8 cellular contexts compared by ENCODE assay signal in genomic region chr9:131008909-131009618, GRCh38. TPM values are rescaled to one million over a fixed set of nuclear protein-coding genes. Genes with fewer than 3 reads are reported as not detected.
DNase-seq lines count a peak whose midpoint lies in the region; ATAC-seq and TF ChIP-seq lines count a peak whose summit lies in the region.

Gene LAMC3 (plus strand): TSS chr9:131009174. CDS start chr9:131009215, 41 bp downstream.

- CTCF ChIA-PET in IMR-90 (lab: Yijun Ruan, JAX): interaction anchor here (0.6 kb wide), 1 partner anchor 37 kb away, joined by 3 read pairs; no protein-coding TSS in a partner anchor

- H2AFZ ChIP-seq in IMR-90 (replicated peaks; ENCODE audit: low read length, poor library complexity): peak within 1 kb of the TSS; percentile 64

- H3K23ac ChIP-seq in IMR-90 (ENCODE audit: low read depth, low read length): no peak within 1 kb of the TSS; the same call in 1 of the 2 replicates

- H3K9me3 ChIP-seq in IMR-90 (ENCODE audit: control insufficient read depth, insufficient read depth, low read length): no peaks in the 10 kb centered on the region; the same call in 1 of the 2 replicates
- no peaks in the 10 kb centered on the region for H3K9me3 ChIP-seq in effector memory CD4-positive, alpha-beta T cell (ENCODE audit: control insufficient read depth, low read length)

- peak within 1 kb of the TSS; percentile 53; the same call in 1 of the 2 replicates for H3K4me2 ChIP-seq in IMR-90 (ENCODE audit: low read depth, low read length)

- no peak within 1 kb of the TSS for H2BK20ac ChIP-seq in IMR-90 (ENCODE audit: low read depth, low read length)

- H3K9me3 Mint-ChIP-seq in mesothelial cell of epicardium: peaks cover 8% of the 10 kb centered on the region

- H3K36me3 ChIP-seq in IMR-90 (ENCODE audit: control insufficient read depth, insufficient read depth, low read length): no peaks in the 10 kb centered on the region
- H3K36me3 ChIP-seq in effector memory CD4-positive, alpha-beta T cell (ENCODE audit: control insufficient read depth, insufficient read depth, low read length): no peaks in the 10 kb centered on the region

- dilution Hi-C loops in IMR-90 (cut with HindIII; ENCODE audit: low sequenced_read_pairs, unreplicated experiment): no loop called here

- H4K91ac ChIP-seq in IMR-90 (ENCODE audit: insufficient read depth, low read depth, low read length): no peak within 1 kb of the TSS

- no peak for TF ChIP-seq POLR2A in IMR-90 (IDR thresholded peaks at IDR 0.05; ENCODE audit: low read depth, low read length)

- 5% methylated on average over 25 of the region's 88 CpGs; no CpG with 5 or more reads in 1 of the 2 experiments for WGBS in IMR-90 (ENCODE audit: extremely low coverage in 2 of 2, insufficient read length in 1 of 2), 2 experiments

- H3K79me1 ChIP-seq in IMR-90 (ENCODE audit: low read depth in 1 of 2, low read length in 2 of 2): no peaks in the 10 kb centered on the region

- H3K4me1 ChIP-seq in IMR-90 (ENCODE audit: control insufficient read depth, insufficient read depth, low read length): no peaks in the 10 kb centered on the region; the same call in 1 of the 2 replicates
- H3K4me1 ChIP-seq in effector memory CD4-positive, alpha-beta T cell (ENCODE audit: control insufficient read depth, insufficient read depth, low read length, poor library complexity, severe bottlenecking): peaks cover 5% of the 10 kb centered on the region

- POLR2A ChIA-PET in IMR-90 (lab: Charles Lee; ENCODE audit: unreplicated experiment): no interaction called here

- no peaks in the 10 kb centered on the region for H3K9me1 ChIP-seq in IMR-90 (ENCODE audit: insufficient read depth, low read length)

- no peak within 1 kb of the TSS for H3K9ac ChIP-seq in IMR-90 (ENCODE audit: low read depth, low read length)

- no peaks in the 10 kb centered on the region for H4K20me1 ChIP-seq in IMR-90 (ENCODE audit: insufficient read depth, low read length)

- no peak within 1 kb of the TSS for H4K8ac ChIP-seq in IMR-90 (ENCODE audit: low read depth in 2 of 2, low read length in 2 of 2)

- H3K18ac ChIP-seq in IMR-90 (ENCODE audit: low read depth, low read length): no peak within 1 kb of the TSS

- BruUV-seq in IMR-90 (replicated peaks; lab: Mats Ljungman, UMichigan): no TSS peak

- no peak within 1 kb of the TSS for H2AK5ac ChIP-seq in IMR-90 (ENCODE audit: low read depth, low read length)

- no peak within 1 kb of the TSS for H2BK120ac ChIP-seq in IMR-90 (ENCODE audit: low read depth, low read length)

- intact Hi-C loops in IMR-90 (cut with micrococcal nuclease): no loop called here

- DNase-seq in AG10803 (ENCODE audit: low read depth) (no peak), IMR-90 (no peak), cardiac fibroblast (ENCODE audit: low read depth in 2 of 2) (peak in 1 of 2 donors; percentile 12), mesothelial cell of epicardium (ENCODE audit: low spot score in 2 of 2, unreplicated experiment in 2 of 2) (peak in 1 of 2 experiments; percentile 55), SW480 (ENCODE audit: low spot score) (no peak), SKM-1 (lab: John Stamatoyannopoulos, UW; ENCODE audit: unreplicated experiment) (no peak)
- DNase-seq in stimulated activated naive CD4-positive, alpha-beta T cell treated with Interleukin-2 at 50 U/mL for 16 hours (lab: John Stamatoyannopoulos, UW): no peak
- DNase-seq in effector memory CD4-positive, alpha-beta T cell: no peak

- peak within 1 kb of the TSS; percentile 52 for H3K4me3 Mint-ChIP-seq in mesothelial cell of epicardium

- peaks cover 7% of the 10 kb centered on the region for H3K4me1 Mint-ChIP-seq in mesothelial cell of epicardium

- H3K27me3 ChIP-seq in IMR-90 (ENCODE audit: control insufficient read depth, insufficient read depth, low read length): peaks cover 55% of the 10 kb centered on the region
- peaks cover 7% of the 10 kb centered on the region for H3K27me3 ChIP-seq in effector memory CD4-positive, alpha-beta T cell (replicated peaks; ENCODE audit: control insufficient read depth, insufficient read depth, low read length, poor library complexity, severe bottlenecking)

- H3K27ac ChIP-seq in IMR-90 (ENCODE audit: insufficient read depth, low read length): no peak within 1 kb of the TSS
- H3K27ac ChIP-seq in effector memory CD4-positive, alpha-beta T cell (ENCODE audit: insufficient read depth, low read length, poor library complexity, severe bottlenecking): no peak within 1 kb of the TSS

- no peaks in the 10 kb centered on the region for H3K36me3 Mint-ChIP-seq in mesothelial cell of epicardium

- peak; percentile 27 for TF ChIP-seq CTCF in AG10803 (conservative IDR thresholded peaks at IDR 0.05; ENCODE audit: low read length)
- TF ChIP-seq CTCF in IMR-90 (conservative IDR thresholded peaks at IDR 0.05; ENCODE audit: low read depth, low read length): peak; percentile 24; the same call in 1 of the 2 replicates
- TF ChIP-seq CTCF in cardiac fibroblast (IDR thresholded peaks at IDR 0.05; ENCODE audit: low read depth, low read length): peak; percentile 34
- TF ChIP-seq CTCF in mesothelial cell of epicardium (IDR thresholded peaks at IDR 0.05; ENCODE audit: unreplicated experiment): no peak

- H3K4me3 ChIP-seq in AG10803 (ENCODE audit: low read length): 0 out of 2 replicates have a peak within 1 kb of the TSS, but pooled peaks have one; percentile 22
- peak within 1 kb of the TSS; percentile 16; the same call in 1 of the 2 replicates for H3K4me3 ChIP-seq in IMR-90 (ENCODE audit: insufficient read depth, low read depth, low read length)
- no peak within 1 kb of the TSS for H3K4me3 ChIP-seq in cardiac fibroblast (replicated peaks in 1 of 2; ENCODE audit: low read depth in 2 of 2, low read length in 2 of 2)
- H3K4me3 ChIP-seq in effector memory CD4-positive, alpha-beta T cell (ENCODE audit: insufficient read depth, low read depth, low read length, poor library complexity, severe bottlenecking): no peak within 1 kb of the TSS

- in situ Hi-C loops in IMR-90 (cut with MboI; ENCODE audit: low sequenced_read_pairs): no loop called here

- H3K56ac ChIP-seq in IMR-90 (ENCODE audit: extremely low read depth, insufficient read depth, low read length): no peak within 1 kb of the TSS

- no peak within 1 kb of the TSS for H2BK15ac ChIP-seq in IMR-90 (ENCODE audit: low read depth, low read length)

- H3K14ac ChIP-seq in IMR-90 (replicated peaks; ENCODE audit: low read depth, low read length): no peak within 1 kb of the TSS

- H2BK5ac ChIP-seq in IMR-90 (ENCODE audit: low read depth, low read length, poor library complexity, severe bottlenecking): no peak within 1 kb of the TSS

- peak; percentile 72 for ATAC-seq in IMR-90 (ENCODE audit: low read depth)

- H2AK9ac ChIP-seq in IMR-90 (replicated peaks; ENCODE audit: low read depth, low read length, poor library complexity): no peak within 1 kb of the TSS

- peaks cover 52% of the 10 kb centered on the region for H3K27me3 Mint-ChIP-seq in mesothelial cell of epicardium (ENCODE audit: low read depth)

- no peak within 1 kb of the TSS for H3K27ac Mint-ChIP-seq in mesothelial cell of epicardium

- no peak within 1 kb of the TSS for H4K5ac ChIP-seq in IMR-90 (ENCODE audit: low read depth, low read length)

- peak; percentile 17; the same call in 1 of the 2 replicates for TF ChIP-seq RAD21 in IMR-90 (IDR thresholded peaks at IDR 0.05; ENCODE audit: low read length)

- H3K4ac ChIP-seq in IMR-90 (ENCODE audit: low read depth, low read length): no peak within 1 kb of the TSS

TF ChIP-seq in IMR-90, 13 proteins besides CTCF, POLR2A, EP300 and RAD21:
- TF ChIP-seq, protein P1, sequence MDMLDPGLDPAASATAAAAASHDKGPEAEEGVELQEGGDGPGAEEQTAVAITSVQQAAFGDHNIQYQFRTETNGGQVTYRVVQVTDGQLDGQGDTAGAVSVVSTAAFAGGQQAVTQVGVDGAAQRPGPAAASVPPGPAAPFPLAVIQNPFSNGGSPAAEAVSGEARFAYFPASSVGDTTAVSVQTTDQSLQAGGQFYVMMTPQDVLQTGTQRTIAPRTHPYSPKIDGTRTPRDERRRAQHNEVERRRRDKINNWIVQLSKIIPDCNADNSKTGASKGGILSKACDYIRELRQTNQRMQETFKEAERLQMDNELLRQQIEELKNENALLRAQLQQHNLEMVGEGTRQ (IDR thresholded peaks at IDR 0.05; ENCODE audit: low read depth, low read length): 0 out of 2 replicates have a peak, but pooled peaks have one; percentile 17
- no peak for TF ChIP-seq MAFK (IDR thresholded peaks at IDR 0.05; ENCODE audit: low read depth, low read length)

RNA-seq across cellular contexts. Expression of gene LAMC3, which starts in this region (rescaled TPM):
- under 0.01 TPM in 1 of 2 replicates, not detected in the other for total RNA-seq in IMR-90 (2012; rRNA removed)
- polyA plus RNA-seq in IMR-90 (2012; rRNA removed): not detected in 2 replicates
- 0.01 TPM in 1 of 2 replicates, not detected in the other for polyA plus RNA-seq in IMR-90 (2012; cell fraction: cytosol; rRNA removed)
- polyA plus RNA-seq in IMR-90 (2012; cell fraction: nucleus; rRNA removed; ENCODE audit: low replicate concordance): 0.03 and 0.05 TPM in 2 replicates
- total RNA-seq in mesothelial cell of epicardium: 18.3 to 19.5 TPM (median 18.9 TPM) in 3 replicates

Comparison
In these comparisons a context has a peak if more than half of its experiments do, and no peak if none do; other contexts are left out.
1. RNA of gene LAMC3 (total RNA-seq): 18.3 to 19.5 TPM in mesothelial cell of epicardium; under 0.01 TPM in IMR-90; every median in the first group is over 10 times any median in the second.
2. Peak in ATAC-seq, H3K4me3 ChIP-seq and H3K4me2 ChIP-seq in IMR-90; RNA of the gene not detected or under 1 TPM.